Comparison of ENCODE assay signal across 18 cellular contexts in the genomic region with DNA sequence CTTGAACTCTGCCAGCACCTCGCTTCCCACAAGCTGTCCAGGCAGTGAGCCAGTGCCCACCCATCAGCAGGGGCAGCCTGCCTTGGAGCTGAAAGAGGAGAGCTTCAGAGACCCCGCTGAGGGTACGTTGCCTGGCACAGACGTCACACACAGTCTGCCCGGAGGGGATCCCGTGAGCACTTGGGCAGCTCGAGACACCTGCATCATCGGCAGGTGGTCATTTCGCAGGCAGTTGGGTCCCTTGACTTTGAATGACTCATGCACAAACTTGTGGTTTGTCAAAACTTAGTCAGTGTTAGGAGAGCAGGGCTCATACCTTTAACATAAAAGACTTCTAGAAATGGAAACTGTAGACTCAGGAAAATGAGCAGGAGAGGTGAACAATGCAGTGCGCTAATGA. TPM values are rescaled to one million over a fixed set of nuclear protein-coding genes. Genes with fewer than 3 reads are reported as not detected.
DNase-seq lines count a peak whose midpoint lies in the region; ATAC-seq and TF ChIP-seq lines count a peak whose summit lies in the region.
"Had no signal": no experiment of that assay in that cellular context is flagged by ENCODE, and none has a peak within 500 bp of the region (broad histone marks: within the 10 kb centered on the region; RNA-seq: fewer than 3 reads in every experiment).

No MANE protein-coding gene starts in this region.

- peak; percentile 84 for ATAC-seq in activated CD4-positive, alpha-beta T cell treated with anti-CD3 and anti-CD28 coated beads for 36 hours
- ATAC-seq in HG03354 (IDR thresholded peaks at IDR 0.05; ENCODE audit: poor library complexity, severe bottlenecking, unreplicated experiment): no peak
- ATAC-seq: CD8-positive, alpha-beta T cell; lower lobe of right lung; naive thymus-derived CD8-positive, alpha-beta T cell had no signal

- CTCF ChIA-PET in activated CD4-positive, alpha-beta T cell treated with anti-CD3 and anti-CD28 coated beads for 36 hours (lab: Charles Lee): interaction anchor here (2.8 to 13.1 kb wide), 2 partner anchors 12 to 38 kb away, joined by 19 to 196 read pairs; partner anchors contain the start of genes TACC3 and TMEM129
- CTCF ChIA-PET in RWPE1 (lab: Yijun Ruan, JAX): no interaction called here

- intact Hi-C loops in activated CD4-positive, alpha-beta T cell treated with anti-CD3 and anti-CD28 coated beads for 36 hours (cut with DNase I, micrococcal nuclease): no loop called here

- no peaks in the 10 kb centered on the region for H3K9me3 Mint-ChIP-seq in activated CD4-positive, alpha-beta T cell treated with anti-CD3 and anti-CD28 coated beads for 36 hours (ENCODE audit: low read depth)
- H3K9me3 Mint-ChIP-seq: CD8-positive, alpha-beta T cell; naive thymus-derived CD8-positive, alpha-beta T cell had no signal

- no peak for TF ChIP-seq CTCF in RWPE1 (conservative IDR thresholded peaks at IDR 0.05; ENCODE audit: low read depth)
- no peak for TF ChIP-seq CTCF in fibroblast of mammary gland (conservative IDR thresholded peaks at IDR 0.05; ENCODE audit: control insufficient read depth, insufficient read depth, low read depth, low read length)

- no peak overlapping the region for H3K4me3 ChIP-seq in fibroblast of mammary gland (ENCODE audit: control insufficient read depth, low read depth, low read length)
- H3K4me3 ChIP-seq: lower lobe of right lung, MG63, thoracic aorta had no signal

- peaks cover 48% of the 10 kb centered on the region for H3K4me1 Mint-ChIP-seq in activated CD4-positive, alpha-beta T cell treated with anti-CD3 and anti-CD28 coated beads for 36 hours

- H3K36me3 Mint-ChIP-seq in activated CD4-positive, alpha-beta T cell treated with anti-CD3 and anti-CD28 coated beads for 36 hours (ENCODE audit: low read depth): peaks cover 78% of the 10 kb centered on the region

- DNase-seq in activated CD4-positive, alpha-beta T cell treated with anti-CD3 and anti-CD28 coated beads for 36 hours: peak; percentile 50
- DNase-seq in activated CD4-positive, alpha-beta T cell treated with anti-CD3 and anti-CD28 coated beads, Interleukin-2, amount 50 U/mL, for 1 hour: no peak
- DNase-seq in D341Med (ENCODE audit: low spot score): peak; percentile 10
- no peak for DNase-seq in RWPE1 (ENCODE audit: low spot score)
- peak; percentile 19 for DNase-seq in fibroblast of mammary gland (ENCODE audit: low read depth)
- no peak for DNase-seq in NCI-H1930 (lab: John Stamatoyannopoulos, UW)
- no peak for DNase-seq in mucosa of gallbladder (ENCODE audit: low spot score)
- DNase-seq: activated CD4-positive, alpha-beta T cell treated with anti-CD3 and anti-CD28 coated beads, Interleukin-2, amount 50 U/mL, for 48 hours; central memory CD4-positive, alpha-beta T cell; lower lobe of right lung; MG63; naive thymus-derived CD8-positive, alpha-beta T cell; NCI-H2029 treated with DMSO at 0.1 percent for 48 hours; SIG-M5; stimulated activated CD4-positive, alpha-beta T cell treated with anti-CD3 and anti-CD28 coated beads, Interleukin-1b, Interleukin-23, amount 100 ng/mL, for 48 hours had no signal

- no peaks in the 10 kb centered on the region for H3K27me3 Mint-ChIP-seq in activated CD4-positive, alpha-beta T cell treated with anti-CD3 and anti-CD28 coated beads for 36 hours
- H3K27me3 Mint-ChIP-seq: naive thymus-derived CD8-positive, alpha-beta T cell had no signal

- H3K27ac ChIP-seq in RWPE1: peak overlapping the region; percentile 96
- H3K27ac ChIP-seq: lower lobe of right lung, thoracic aorta had no signal

- H3K4me3 Mint-ChIP-seq in activated CD4-positive, alpha-beta T cell treated with anti-CD3 and anti-CD28 coated beads for 36 hours: no peak overlapping the region
- H3K4me3 Mint-ChIP-seq: CD8-positive, alpha-beta T cell had no signal

- POLR2A ChIA-PET in activated CD4-positive, alpha-beta T cell treated with anti-CD3 and anti-CD28 coated beads for 36 hours (lab: Charles Lee): interaction anchor here (0.6 to 2.6 kb wide), 2 partner anchors 38 to 49 kb away, joined by 3 to 10 read pairs; no protein-coding TSS in a partner anchor
- POLR2A ChIA-PET in RWPE1 (lab: Yijun Ruan, JAX; ENCODE audit: low non-redundant PET): interaction anchor here (0.6 kb wide), 1 partner anchor 8 kb away, joined by 3 read pairs; no protein-coding TSS in a partner anchor

- H3K27ac Mint-ChIP-seq in activated CD4-positive, alpha-beta T cell treated with anti-CD3 and anti-CD28 coated beads for 36 hours: peak overlapping the region; percentile 33
- H3K27ac Mint-ChIP-seq: CD8-positive, alpha-beta T cell; naive thymus-derived CD8-positive, alpha-beta T cell had no signal

RNA-seq across cellular contexts. Expression of gene TACC3, which starts 9.9 kb away (rescaled TPM):
- 100 to 1,000 TPM; 197 to 206 TPM for total RNA-seq in activated CD4-positive, alpha-beta T cell treated with anti-CD3 and anti-CD28 coated beads for 36 hours
- total RNA-seq in mucosa of gallbladder: 16.2 TPM

RNA-seq across cellular contexts. Expression of gene TMEM129, which starts 10.1 kb away (rescaled TPM):
- total RNA-seq in activated CD4-positive, alpha-beta T cell treated with anti-CD3 and anti-CD28 coated beads for 36 hours: 10 to 100 TPM; 13.7 to 14.6 TPM
- total RNA-seq in mucosa of gallbladder: 60.5 TPM

RNA-seq across cellular contexts. Expression of gene SLBP, which starts 19.1 kb away (rescaled TPM):
- 100 to 1,000 TPM; 113 to 134 TPM for total RNA-seq in activated CD4-positive, alpha-beta T cell treated with anti-CD3 and anti-CD28 coated beads for 36 hours
- 26.4 TPM for total RNA-seq in mucosa of gallbladder

RNA-seq across cellular contexts. Expression of gene FAM53A, which starts 47.1 kb away (rescaled TPM):
- 1 to 10 TPM; 2.0 to 2.5 TPM for total RNA-seq in activated CD4-positive, alpha-beta T cell treated with anti-CD3 and anti-CD28 coated beads for 36 hours
- total RNA-seq in mucosa of gallbladder: 1.6 TPM

Comparison
In these comparisons a context has a peak if more than half of its experiments do, and no peak if none do; other contexts are left out.
1. DNase-seq: peak in activated CD4-positive, alpha-beta T cell treated with anti-CD3 and anti-CD28 coated beads for 36 hours (single experiment), D341Med (single experiment) and fibroblast of mammary gland (single experiment); none in activated CD4-positive, alpha-beta T cell treated with anti-CD3 and anti-CD28 coated beads, Interleukin-2, amount 50 U/mL, for 1 hour (single experiment), RWPE1 (single experiment), NCI-H1930 (0 of 2) and mucosa of gallbladder (single experiment).
2. RNA of gene TACC3, which starts 9.9 kb away (total RNA-seq): 197 to 206 TPM in activated CD4-positive, alpha-beta T cell treated with anti-CD3 and anti-CD28 coated beads for 36 hours; 16.2 TPM in mucosa of gallbladder (single experiment); every median in the first group is over 10 times any median in the second.